Comparison of ENCODE assay signal across 24 cellular contexts in the genomic region with DNA sequence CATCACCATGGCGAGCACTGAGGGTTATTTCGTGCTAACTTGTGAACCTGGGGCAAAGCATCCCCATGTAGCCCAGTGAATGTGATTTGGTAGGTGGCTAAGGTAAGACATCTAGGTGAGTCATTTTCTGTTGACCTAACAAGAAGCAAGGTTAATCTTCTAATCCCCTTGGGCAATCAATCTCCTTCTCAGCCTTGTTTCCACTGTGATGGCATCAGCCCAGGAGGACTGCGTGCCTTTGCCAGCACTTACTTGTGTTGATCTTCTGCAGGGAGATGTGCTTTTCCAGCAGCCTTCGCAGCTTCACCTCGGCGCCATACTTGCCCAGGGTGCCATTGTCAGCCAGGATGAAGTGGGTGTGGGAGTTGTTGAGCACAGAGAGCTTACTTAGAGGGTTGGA. TPM values are rescaled to one million over a fixed set of nuclear protein-coding genes. Genes with fewer than 3 reads are reported as not detected.
A peak's percentile ranks its signal among the peaks of the same experiment; 100 is the strongest.
DNase-seq lines count a peak whose midpoint lies in the region; ATAC-seq, FAIRE-seq and TF ChIP-seq lines count a peak whose summit lies in the region.
"Had no signal": no experiment of that assay in that cellular context is flagged by ENCODE, and none has a peak within 500 bp of the region (broad histone marks: within the 10 kb centered on the region; RNA-seq: fewer than 3 reads in every experiment).

No MANE protein-coding gene starts in this region.

- no peaks in the 10 kb centered on the region for H3K36me3 ChIP-seq in bronchial epithelial cell (ENCODE audit: control insufficient read depth, insufficient read depth, low read length)
- no peaks in the 10 kb centered on the region for H3K36me3 ChIP-seq in kidney (ENCODE audit: control insufficient read depth in 1 of 2, insufficient read depth in 2 of 2, low read length in 2 of 2)
- H3K36me3 ChIP-seq: BLaER1 treated with 17β-estradiol and CSF1 and Interleukin-3, amounts not matched to agents 10 nM and 100 nM had no signal

- DNase-seq in HPDE6-E6E7 (ENCODE audit: extremely low spot score), result peak; percentile 63
- DNase-seq in RWPE1 (ENCODE audit: low spot score), result peak; percentile 80
- peak; percentile 68 for DNase-seq in bronchial epithelial cell (ENCODE audit: low read depth)
- peak; percentile 18 for DNase-seq in kidney
- no peak for DNase-seq in Right ventricle myocardium superior
- DNase-seq in activated T-helper 2 cell treated with anti-CD3 and anti-CD28 coated beads, Interferon-gamma antibody, Interleukin-2, Interleukin-4, amounts not matched to agents 10 μg/mL and 5 μg/mL and 100 μg/mL, durations not matched to agents 14 hours and 24 hours and 36 hours (ENCODE audit: low spot score), result no peak
- DNase-seq in NCI-H748 treated with DMSO at 0.1 percent for 48 hours (lab: John Stamatoyannopoulos, UW), result no peak
- no peak for DNase-seq in NCI-H1930 (lab: John Stamatoyannopoulos, UW)
- DNase-seq: 8988T; CD4-positive, alpha-beta memory T cell; DMS 273 treated with DMSO at 0.1 percent for 48 hours; DMS79 treated with DMSO at 0.1 percent for 48 hours; Kasumi-1; NCI-H1092 treated with DMSO at 0.1 percent for 48 hours; NCI-H1436 treated with DMSO at 0.1 percent for 48 hours; NCI-H2029; NCI-H2227 treated with DMSO at 0.1 percent for 48 hours; NCI-H510A treated with DMSO at 0.1 percent for 48 hours; OCI-M1; SIG-M5 had no signal

- H3K27ac Mint-ChIP-seq in activated T-helper 2 cell treated with anti-CD3 and anti-CD28 coated beads, Interferon-gamma antibody, Interleukin-2, Interleukin-4, amounts not matched to agents 10 μg/mL and 5 μg/mL and 100 μg/mL, durations not matched to agents 14 hours and 24 hours and 36 hours, result no peak overlapping the region
- H3K27ac Mint-ChIP-seq: CD4-positive, alpha-beta memory T cell had no signal

- H3K36me3 Mint-ChIP-seq in activated T-helper 2 cell treated with anti-CD3 and anti-CD28 coated beads, Interferon-gamma antibody, Interleukin-2, Interleukin-4, amounts not matched to agents 10 μg/mL and 5 μg/mL and 100 μg/mL, durations not matched to agents 14 hours and 24 hours and 36 hours (ENCODE audit: low read depth), result no peaks in the 10 kb centered on the region
- H3K36me3 Mint-ChIP-seq: CD4-positive, alpha-beta memory T cell had no signal

- no peak overlapping the region for H3K9ac ChIP-seq in kidney (ENCODE audit: low read length in 2 of 2)
- H3K9ac ChIP-seq: BLaER1 treated with 17β-estradiol and CSF1 and Interleukin-3, amounts not matched to agents 10 nM and 100 nM had no signal

- no peaks in the 10 kb centered on the region for H3K9me3 ChIP-seq in kidney (ENCODE audit: control insufficient read depth in 1 of 2, low read length in 2 of 2)
- H3K9me3 ChIP-seq: BLaER1 treated with 17β-estradiol and CSF1 and Interleukin-3, amounts not matched to agents 10 nM and 100 nM; Caco-2 had no signal

- H3K4me3 ChIP-seq in bronchial epithelial cell (ENCODE audit: low read depth, low read length), result no peak overlapping the region
- H3K4me3 ChIP-seq in kidney (ENCODE audit: low read length in 2 of 2), result no peak overlapping the region
- H3K4me3 ChIP-seq: BLaER1 treated with 17β-estradiol and CSF1 and Interleukin-3, amounts not matched to agents 10 nM and 100 nM had no signal

- FAIRE-seq in bronchial epithelial cell (lab: Jason Lieb, UNC) (peak; percentile 60), kidney (lab: Jason Lieb, UNC) (no peak)
- FAIRE-seq: H54 had no signal

- no peaks in the 10 kb centered on the region for H3K9me3 Mint-ChIP-seq in activated T-helper 2 cell treated with anti-CD3 and anti-CD28 coated beads, Interferon-gamma antibody, Interleukin-2, Interleukin-4, amounts not matched to agents 10 μg/mL and 5 μg/mL and 100 μg/mL, durations not matched to agents 14 hours and 24 hours and 36 hours
- H3K9me3 Mint-ChIP-seq: CD4-positive, alpha-beta memory T cell had no signal

- POLR2A ChIA-PET in RWPE1 (lab: Yijun Ruan, JAX; ENCODE audit: low non-redundant PET), result no interaction called here

- TF ChIP-seq CTCF in RWPE1 (conservative IDR thresholded peaks at IDR 0.05; ENCODE audit: low read depth) (no peak), bronchial epithelial cell (IDR thresholded peaks at IDR 0.05; ENCODE audit: insufficient read depth, low read length, severe bottlenecking) (no peak), kidney (IDR thresholded peaks at IDR 0.05; ENCODE audit: borderline replicate concordance, extremely low read depth, insufficient read depth) (no peak)

- no peak overlapping the region for H3K27ac ChIP-seq in RWPE1
- no peak overlapping the region for H3K27ac ChIP-seq in kidney (ENCODE audit: low read depth in 2 of 2, low read length in 2 of 2)
- H3K27ac ChIP-seq: BLaER1 treated with 17β-estradiol and CSF1 and Interleukin-3, amounts not matched to agents 10 nM and 100 nM had no signal

- ATAC-seq in Right ventricle myocardium superior (ENCODE audit: poor library complexity), result no peak
- ATAC-seq: SK-N-SH treated with all-trans-retinoic acid at 6 μM for 48 hours had no signal

- peaks cover 1% of the 10 kb centered on the region for H3K27me3 ChIP-seq in bronchial epithelial cell (ENCODE audit: control insufficient read depth, insufficient read depth, low read length)
- H3K27me3 ChIP-seq: BLaER1 treated with 17β-estradiol and CSF1 and Interleukin-3, amounts not matched to agents 10 nM and 100 nM had no signal

- intact Hi-C loops in kidney (cut with DNase I), result no loop called here
- intact Hi-C loops in Right ventricle myocardium superior (cut with DNase I), result no loop called here
- intact Hi-C loops in activated T-helper 2 cell treated with anti-CD3 and anti-CD28 coated beads, Interferon-gamma antibody, Interleukin-2, Interleukin-4, amounts not matched to agents 10 μg/mL and 5 μg/mL and 100 μg/mL, durations not matched to agents 14 hours and 24 hours and 36 hours (cut with micrococcal nuclease), result no loop called here

- CTCF ChIA-PET in RWPE1 (lab: Yijun Ruan, JAX), result no interaction called here

- H3K4me1 Mint-ChIP-seq in activated T-helper 2 cell treated with anti-CD3 and anti-CD28 coated beads, Interferon-gamma antibody, Interleukin-2, Interleukin-4, amounts not matched to agents 10 μg/mL and 5 μg/mL and 100 μg/mL, durations not matched to agents 14 hours and 24 hours and 36 hours (ENCODE audit: low read depth), result no peaks in the 10 kb centered on the region
- H3K4me1 Mint-ChIP-seq: CD4-positive, alpha-beta memory T cell had no signal

- peaks cover 4% of the 10 kb centered on the region for H3K27me3 Mint-ChIP-seq in activated T-helper 2 cell treated with anti-CD3 and anti-CD28 coated beads, Interferon-gamma antibody, Interleukin-2, Interleukin-4, amounts not matched to agents 10 μg/mL and 5 μg/mL and 100 μg/mL, durations not matched to agents 14 hours and 24 hours and 36 hours (ENCODE audit: low read depth)

- no peak overlapping the region for H3K4me3 Mint-ChIP-seq in activated T-helper 2 cell treated with anti-CD3 and anti-CD28 coated beads, Interferon-gamma antibody, Interleukin-2, Interleukin-4, amounts not matched to agents 10 μg/mL and 5 μg/mL and 100 μg/mL, durations not matched to agents 14 hours and 24 hours and 36 hours (ENCODE audit: low read depth)
- H3K4me3 Mint-ChIP-seq: CD4-positive, alpha-beta memory T cell had no signal

- peaks cover 22 to 25% of the 10 kb centered on the region in 2 donors for H3K4me1 ChIP-seq in kidney (ENCODE audit: control insufficient read depth in 1 of 2, insufficient read depth in 1 of 2, low read depth in 1 of 2, low read length in 2 of 2)

RNA-seq across cellular contexts. Expression of a gene that starts 35.7 kb away (rescaled TPM):
- total RNA-seq in bronchial epithelial cell, result under 0.01 and 0.13 TPM in 2 replicates
- total RNA-seq in kidney, result not detected
- 1.3 TPM for polyA plus RNA-seq in kidney (ENCODE audit: insufficient read depth, low read depth, low replicate concordance)
- not detected for total RNA-seq in Right ventricle myocardium superior
- total RNA-seq in activated T-helper 2 cell treated with anti-CD3 and anti-CD28 coated beads, Interferon-gamma antibody, Interleukin-2, Interleukin-4, amounts not matched to agents 10 μg/mL and 5 μg/mL and 100 μg/mL, durations not matched to agents 14 hours and 24 hours and 36 hours, result not detected in 2 replicates
- total RNA-seq: Caco-2; CD4-positive, alpha-beta memory T cell had no signal
- polyA plus RNA-seq: CD4-positive, alpha-beta memory T cell had no signal

Comparison
In these comparisons a context has a peak if more than half of its experiments do, and no peak if none do; other contexts are left out.
1. DNase-seq: peak in HPDE6-E6E7 (single experiment), RWPE1 (single experiment), bronchial epithelial cell (single experiment) and kidney (single experiment); none in Right ventricle myocardium superior (single experiment), activated T-helper 2 cell treated with anti-CD3 and anti-CD28 coated beads, Interferon-gamma antibody, Interleukin-2, Interleukin-4, amounts not matched to agents 10 μg/mL and 5 μg/mL and 100 μg/mL, durations not matched to agents 14 hours and 24 hours and 36 hours (single experiment), NCI-H748 treated with DMSO at 0.1 percent for 48 hours (single experiment) and NCI-H1930 (0 of 2).